1 cellular context compared by ENCODE assay signal in genomic region chr17:65550758-65551157, GRCh38.
TF ChIP-seq lines count a peak whose summit lies in the region.

No MANE protein-coding gene starts in this region.

TF ChIP-seq in GM23338, 12 proteins besides CTCF, POLR2A, EP300 and RAD21 (continued from another document):
- no peak for TF ChIP-seq ZNF462 (CRISPR knock-in tag; IDR thresholded peaks at IDR 0.05)
- TF ChIP-seq ZNF331 (CRISPR knock-in tag; IDR thresholded peaks at IDR 0.05; ENCODE audit: low read depth), result no peak
- TF ChIP-seq STAT1 (IDR thresholded peaks at IDR 0.05; ENCODE audit: unreplicated experiment), result no peak
- no peak for TF ChIP-seq JUNB (IDR thresholded peaks at IDR 0.05; ENCODE audit: unreplicated experiment)
- TF ChIP-seq REST (IDR thresholded peaks at IDR 0.05; ENCODE audit: unreplicated experiment), result no peak
